ENCODE assay signal across 8 cellular contexts in genomic region chr5:139636207-139636792, GRCh38. TPM values are rescaled to one million over a fixed set of nuclear protein-coding genes. Genes with fewer than 3 reads are reported as not detected.
DNase-seq lines count a peak whose midpoint lies in the region; ATAC-seq and TF ChIP-seq lines count a peak whose summit lies in the region.

No MANE protein-coding gene starts in this region.

- no peaks in the 10 kb centered on the region for H3K27me3 Mint-ChIP-seq in CD4-positive, CD25-positive, alpha-beta regulatory T cell
- H3K27me3 Mint-ChIP-seq in effector memory CD8-positive, alpha-beta T cell: no peaks in the 10 kb centered on the region

- TF ChIP-seq CTCF in WERI-Rb-1 (IDR thresholded peaks at IDR 0.05; ENCODE audit: low read depth, low read length) (no peak), sigmoid colon (IDR thresholded peaks at IDR 0.05) (no peak)

- 27 to 33% methylated on average over 2 of the region's 2 CpGs for WGBS in sigmoid colon, 2 donors

- peak overlapping the region; percentile 79 for H3K4me3 ChIP-seq in CD4-positive, CD25-positive, alpha-beta regulatory T cell (ENCODE audit: low read depth, low read length)
- H3K4me3 ChIP-seq in WERI-Rb-1 (ENCODE audit: low read depth, low read length) (no peak overlapping the region), sigmoid colon (no peak overlapping the region)

- H3K36me3 Mint-ChIP-seq in CD4-positive, CD25-positive, alpha-beta regulatory T cell: no peaks in the 10 kb centered on the region
- peaks cover 22% of the 10 kb centered on the region for H3K36me3 Mint-ChIP-seq in effector memory CD8-positive, alpha-beta T cell (ENCODE audit: insufficient read depth)

- H3K36me3 ChIP-seq in CD4-positive, CD25-positive, alpha-beta regulatory T cell (ENCODE audit: control insufficient read depth, insufficient read depth, low read length): peaks cover 8% of the 10 kb centered on the region
- no peaks in the 10 kb centered on the region for H3K36me3 ChIP-seq in WERI-Rb-1
- peaks cover 0 to 3% (median 0%) of the 10 kb centered on the region in 4 donors for H3K36me3 ChIP-seq in sigmoid colon

- H3K27ac Mint-ChIP-seq in CD4-positive, CD25-positive, alpha-beta regulatory T cell: peak overlapping the region; percentile 75 to 96 (median 84)
- peak overlapping the region; percentile 86 to 90 for H3K27ac Mint-ChIP-seq in effector memory CD8-positive, alpha-beta T cell

- TF ChIP-seq POLR2A in GM19193 (IDR thresholded peaks at IDR 0.05; ENCODE audit: extremely low read depth, insufficient read depth, insufficient read length): peak; percentile 42
- TF ChIP-seq POLR2A in sigmoid colon (IDR thresholded peaks at IDR 0.05): no peak

- peaks cover 20 to 56% (median 40%) of the 10 kb centered on the region in 4 donors for H3K4me1 Mint-ChIP-seq in CD4-positive, CD25-positive, alpha-beta regulatory T cell
- H3K4me1 Mint-ChIP-seq in effector memory CD8-positive, alpha-beta T cell (ENCODE audit: low read depth in 2 of 2): peaks cover 35 to 41% of the 10 kb centered on the region in 2 donors

- intact Hi-C loops in sigmoid colon (cut with DNase I): no loop called here

- peak; percentile 71 to 75 for ATAC-seq in CD4-positive, CD25-positive, alpha-beta regulatory T cell (ENCODE audit: low read depth in 2 of 2)
- ATAC-seq in HG03135 (IDR thresholded peaks at IDR 0.05; ENCODE audit: unreplicated experiment): peak; percentile 69
- ATAC-seq in effector memory CD8-positive, alpha-beta T cell (replicated peaks): peak; percentile 75

- peak overlapping the region; percentile 83 to 86 (median 84) for H3K4me3 Mint-ChIP-seq in CD4-positive, CD25-positive, alpha-beta regulatory T cell
- peak overlapping the region; percentile 68 to 74 for H3K4me3 Mint-ChIP-seq in effector memory CD8-positive, alpha-beta T cell

- TF ChIP-seq EP300 in sigmoid colon (IDR thresholded peaks at IDR 0.05): no peak

- H3K27ac ChIP-seq in CD4-positive, CD25-positive, alpha-beta regulatory T cell (ENCODE audit: insufficient read depth, low read length, poor library complexity, severe bottlenecking): peak overlapping the region; percentile 76
- H3K27ac ChIP-seq in WERI-Rb-1 (peak overlapping the region; percentile 95), sigmoid colon (peak overlapping the region; percentile 77 to 85 (median 83))

- no peaks in the 10 kb centered on the region for H3K9me3 ChIP-seq in CD4-positive, CD25-positive, alpha-beta regulatory T cell (ENCODE audit: control insufficient read depth in 2 of 2, low read length in 2 of 2)
- H3K9me3 ChIP-seq in WERI-Rb-1 (ENCODE audit: severe bottlenecking) (no peaks in the 10 kb centered on the region), sigmoid colon (no peaks in the 10 kb centered on the region)

- peaks cover 47% of the 10 kb centered on the region for H3K4me1 ChIP-seq in CD4-positive, CD25-positive, alpha-beta regulatory T cell (ENCODE audit: control insufficient read depth, insufficient read depth, low read length, poor library complexity, severe bottlenecking)
- H3K4me1 ChIP-seq in sigmoid colon: peaks cover 0 to 39% (median 32%) of the 10 kb centered on the region in 4 donors

- no peaks in the 10 kb centered on the region for H3K9me3 Mint-ChIP-seq in CD4-positive, CD25-positive, alpha-beta regulatory T cell
- no peaks in the 10 kb centered on the region for H3K9me3 Mint-ChIP-seq in effector memory CD8-positive, alpha-beta T cell

- peak; percentile 40 to 93 (median 77) for DNase-seq in CD4-positive, CD25-positive, alpha-beta regulatory T cell
- DNase-seq in WERI-Rb-1: no peak
- peak; percentile 73 to 74 (median 74) for DNase-seq in effector memory CD8-positive, alpha-beta T cell
- no peak for DNase-seq in sigmoid colon
- no peak for DNase-seq in NOMO-1 treated with dmso at 0.1 percent for 144 hours (lab: John Stamatoyannopoulos, UW; ENCODE audit: unreplicated experiment)
- no peak for DNase-seq in H4 (ENCODE audit: low spot score)

- no peaks in the 10 kb centered on the region for H3K27me3 ChIP-seq in CD4-positive, CD25-positive, alpha-beta regulatory T cell (ENCODE audit: control insufficient read depth, insufficient read depth, low read length)
- H3K27me3 ChIP-seq in WERI-Rb-1 (ENCODE audit: insufficient read depth, low read depth, severe bottlenecking): no peaks in the 10 kb centered on the region
- H3K27me3 ChIP-seq in sigmoid colon: no peaks in the 10 kb centered on the region

RNA-seq across cellular contexts. Expression of gene CXXC5, which starts 11.8 kb away (rescaled TPM):
- 4.6 TPM for total RNA-seq in CD4-positive, CD25-positive, alpha-beta regulatory T cell
- 10 to 100 TPM in 1 of 4 donors, 1 to 10 TPM in 3; 7.2 to 12.7 (median 8.4) TPM for polyA plus RNA-seq in CD4-positive, CD25-positive, alpha-beta regulatory T cell
- total RNA-seq in sigmoid colon: 10 to 100 TPM; 16.7 to 25.3 (median 18.5) TPM
- 10 to 100 TPM; 15.7 to 30.0 (median 28.1) TPM for polyA plus RNA-seq in sigmoid colon
- 46.9 and 55.1 TPM in 2 replicates for total RNA-seq in H4 (2014; rRNA removed; shearing (Covaris generic))

Comparison
In these comparisons a context has a peak if more than half of its experiments do, and no peak if none do; other contexts are left out.
1. DNase-seq: peak in CD4-positive, CD25-positive, alpha-beta regulatory T cell (3 of 3) and effector memory CD8-positive, alpha-beta T cell (3 of 3); none in WERI-Rb-1 (single experiment), sigmoid colon (single experiment), NOMO-1 treated with dmso at 0.1 percent for 144 hours (single experiment) and H4 (single experiment).
2. Peak in every context shown above with its lines, with median percentiles within 50 percentile points of each other: ATAC-seq and H3K27ac ChIP-seq.